In genomic region chr3:125186800-125187598, GRCh38 we compare ENCODE assay signal across 12 cellular contexts. TPM values are rescaled to one million over a fixed set of nuclear protein-coding genes. Genes with fewer than 3 reads are reported as not detected.
DNase-seq lines count a peak whose midpoint lies in the region; ATAC-seq and TF ChIP-seq lines count a peak whose summit lies in the region.
"Had no signal": no experiment of that assay in that cellular context is flagged by ENCODE, and none has a peak within 500 bp of the region (broad histone marks: within the 10 kb centered on the region; RNA-seq: fewer than 3 reads in every experiment).

No MANE protein-coding gene starts in this region.

- in situ Hi-C loops in gastrocnemius medialis (cut with MboI; ENCODE audit: low sequenced_read_pairs in 4 of 4): no loop called here

- H3K4me1 ChIP-seq in gastrocnemius medialis: no peaks in the 10 kb centered on the region

- DNase-seq in posterior vena cava (ENCODE audit: low spot score) (peak; percentile 76), T-helper 1 cell (no peak), NCI-H1048 (lab: John Stamatoyannopoulos, UW) (no peak), gastrocnemius medialis (no peak)
- DNase-seq: activated B cell treated with CpG ODN at 0.5 μM for 24 hours, HCEC 1CT, kidney glomerular epithelial cell, NCI-H2081 treated with DMSO at 0.1 percent for 48 hours, transverse colon had no signal

- no peaks in the 10 kb centered on the region for H3K9me3 ChIP-seq in gastrocnemius medialis
- H3K9me3 ChIP-seq: transverse colon had no signal

- H3K27me3 ChIP-seq in gastrocnemius medialis: no peaks in the 10 kb centered on the region
- H3K27me3 ChIP-seq: transverse colon had no signal

- TF ChIP-seq CTCF in gastrocnemius medialis (IDR thresholded peaks at IDR 0.05 in 4 of 5, conservative IDR thresholded peaks at IDR 0.05 in 1 of 5): no peak

- intact Hi-C loops in posterior vena cava (cut with DNase I): no loop called here
- intact Hi-C loops in gastrocnemius medialis (cut with DNase I; ENCODE audit: low total_unique reads): no loop called here

- H3K36me3 ChIP-seq in gastrocnemius medialis: no peaks in the 10 kb centered on the region
- H3K36me3 ChIP-seq: transverse colon had no signal

- no peak for TF ChIP-seq POLR2A in gastrocnemius medialis (IDR thresholded peaks at IDR 0.05)

- ATAC-seq in GM18868 (IDR thresholded peaks at IDR 0.05; ENCODE audit: unreplicated experiment) (peak; percentile 14), HG03439 (IDR thresholded peaks at IDR 0.05; ENCODE audit: unreplicated experiment) (peak; percentile 3), gastrocnemius medialis (no peak)

- no peak overlapping the region for H3K4me3 ChIP-seq in gastrocnemius medialis
- H3K4me3 ChIP-seq: transverse colon had no signal

- H3K27ac ChIP-seq in cingulate gyrus (ENCODE audit: low read depth, low read length) (peak overlapping the region; percentile 41), gastrocnemius medialis (no peak overlapping the region)
- H3K27ac ChIP-seq: transverse colon had no signal

RNA-seq across cellular contexts. Expression of gene SLC12A8, which starts 25.5 kb away (rescaled TPM):
- total RNA-seq in posterior vena cava: under 1 TPM; 0.67 to 0.69 TPM
- total RNA-seq in gastrocnemius medialis: 1 to 10 TPM in 1 of 4 donors, not detected in 3; 1.0 TPM

Comparison
In these comparisons a context has a peak if more than half of its experiments do, and no peak if none do; other contexts are left out.
1. ATAC-seq: peak in GM18868 (single experiment) and HG03439 (single experiment); none in gastrocnemius medialis (0 of 2).